In genomic region chr9:89495824-89496555, GRCh38 we compare ENCODE assay signal across 9 cellular contexts. TPM values are rescaled to one million over a fixed set of nuclear protein-coding genes. Genes with fewer than 3 reads are reported as not detected.
DNase-seq lines count a peak whose midpoint lies in the region; ATAC-seq and TF ChIP-seq lines count a peak whose summit lies in the region.
"Had no signal": no experiment of that assay in that cellular context is flagged by ENCODE, and none has a peak within 500 bp of the region (broad histone marks: within the 10 kb centered on the region; RNA-seq: fewer than 3 reads in every experiment).

No MANE protein-coding gene starts in this region.

- no peak for TF ChIP-seq CTCF in upper lobe of right lung (IDR thresholded peaks at IDR 0.05)

- peak overlapping the region; percentile 96 for H3K27ac Mint-ChIP-seq in activated T-helper 17 cell treated with anti-CD3 and anti-CD28 coated beads, Interleukin-2, amount 50 U/mL, for 72 hours

- ATAC-seq in Right ventricle myocardium inferior (no peak), upper lobe of right lung (no peak), GM18498 (IDR thresholded peaks at IDR 0.05; ENCODE audit: unreplicated experiment) (no peak)
- ATAC-seq in activated T-helper 17 cell treated with anti-CD3 and anti-CD28 coated beads, Interleukin-2, amount 50 U/mL, for 72 hours (replicated peaks): no peak

- no peak overlapping the region for H3K27ac ChIP-seq in upper lobe of right lung

- peak; percentile 41 for DNase-seq in cardiac septum (ENCODE audit: low spot score)
- no peak for DNase-seq in Right ventricle myocardium inferior (ENCODE audit: missing footprints)
- DNase-seq in midbrain (lab: John Stamatoyannopoulos, UW): peak; percentile 28
- no peak for DNase-seq in upper lobe of right lung
- no peak for DNase-seq in OCI-M2 (lab: John Stamatoyannopoulos, UW; ENCODE audit: unreplicated experiment)
- DNase-seq in activated CD4-positive, alpha-beta T cell treated with anti-CD3 and anti-CD28 coated beads, Interleukin-2, amount 50 U/mL, for 4 hours: no peak
- DNase-seq: activated CD4-positive, alpha-beta T cell treated with anti-CD3 and anti-CD28 coated beads, Interleukin-2, amount 50 U/mL, for 1 hour had no signal

- no peaks in the 10 kb centered on the region for H3K27me3 ChIP-seq in upper lobe of right lung

- peak overlapping the region; percentile 66 for H3K4me3 ChIP-seq in upper lobe of right lung

- H3K4me1 Mint-ChIP-seq in activated T-helper 17 cell treated with anti-CD3 and anti-CD28 coated beads, Interleukin-2, amount 50 U/mL, for 72 hours: peaks cover 41% of the 10 kb centered on the region

- no peaks in the 10 kb centered on the region for H3K27me3 Mint-ChIP-seq in activated T-helper 17 cell treated with anti-CD3 and anti-CD28 coated beads, Interleukin-2, amount 50 U/mL, for 72 hours

- H3K4me1 ChIP-seq in upper lobe of right lung: peaks cover 9% of the 10 kb centered on the region

- no peaks in the 10 kb centered on the region for H3K9me3 Mint-ChIP-seq in activated T-helper 17 cell treated with anti-CD3 and anti-CD28 coated beads, Interleukin-2, amount 50 U/mL, for 72 hours

- H3K9me3 ChIP-seq in upper lobe of right lung: no peaks in the 10 kb centered on the region

- intact Hi-C loops in cardiac septum (cut with DNase I): no loop called here
- intact Hi-C loops in Right ventricle myocardium inferior (cut with DNase I): loop anchor here (10.0 kb wide), 1 partner anchor 111 kb away; no protein-coding TSS in a partner anchor
- intact Hi-C loops in upper lobe of right lung (cut with DNase I): no loop called here

- H3K36me3 Mint-ChIP-seq in activated T-helper 17 cell treated with anti-CD3 and anti-CD28 coated beads, Interleukin-2, amount 50 U/mL, for 72 hours (ENCODE audit: low read depth): peaks cover 59% of the 10 kb centered on the region

- H3K36me3 ChIP-seq in upper lobe of right lung: no peaks in the 10 kb centered on the region

- peak overlapping the region; percentile 98 for H3K4me3 Mint-ChIP-seq in activated T-helper 17 cell treated with anti-CD3 and anti-CD28 coated beads, Interleukin-2, amount 50 U/mL, for 72 hours

RNA-seq across cellular contexts. Expression of gene SEMA4D, which starts 1.9 kb away (rescaled TPM):
- 21.4 TPM for total RNA-seq in cardiac septum
- total RNA-seq in Right ventricle myocardium inferior: 24.1 TPM
- 100 to 1,000 TPM; 167 to 263 TPM for total RNA-seq in activated T-helper 17 cell treated with anti-CD3 and anti-CD28 coated beads, Interleukin-2, amount 50 U/mL, for 72 hours
- total RNA-seq in upper lobe of right lung: 46.2 TPM

Comparison
In these comparisons a context has a peak if more than half of its experiments do, and no peak if none do; other contexts are left out.
1. DNase-seq: peak in cardiac septum (single experiment) and midbrain (single experiment); none in Right ventricle myocardium inferior (single experiment), upper lobe of right lung (single experiment), OCI-M2 (single experiment) and activated CD4-positive, alpha-beta T cell treated with anti-CD3 and anti-CD28 coated beads, Interleukin-2, amount 50 U/mL, for 4 hours (0 of 2).